In genomic region chr16:27364493-27365141, GRCh38 we compare ENCODE assay signal across 1 cellular context.
A peak's percentile ranks its signal among the peaks of the same experiment; 100 is the strongest.
TF ChIP-seq lines count a peak whose summit lies in the region.

No MANE protein-coding gene starts in this region.

TF ChIP-seq in HepG2, 621 proteins besides CTCF, POLR2A, EP300 and RAD21 (continued from another document and continues in another):
- 0 out of 2 replicates have a peak, but pooled peaks have one; percentile 43 for TF ChIP-seq ZNF670 (CRISPR knock-in tag; IDR thresholded peaks at IDR 0.05; ENCODE audit: borderline replicate concordance)
- no peak for TF ChIP-seq NFE2 (CRISPR knock-in tag; IDR thresholded peaks at IDR 0.05)
- no peak for TF ChIP-seq FOXK2 (IDR thresholded peaks at IDR 0.05)
- TF ChIP-seq SIN3B (IDR thresholded peaks at IDR 0.05; ENCODE audit: low read length): no peak
- TF ChIP-seq GATA4 (IDR thresholded peaks at IDR 0.05; ENCODE audit: borderline replicate concordance, low read depth): peak; percentile 61; the same call in 1 of the 2 replicates
- TF ChIP-seq TRIM22 (IDR thresholded peaks at IDR 0.05): no peak
- TF ChIP-seq ZNF614 (CRISPR knock-in tag; IDR thresholded peaks at IDR 0.05; ENCODE audit: borderline replicate concordance): peak; percentile 77; the same call in 1 of the 2 replicates
- no peak for TF ChIP-seq ZNF850 (CRISPR knock-in tag; conservative IDR thresholded peaks at IDR 0.05)
- TF ChIP-seq ZNF839 (CRISPR knock-in tag; IDR thresholded peaks at IDR 0.05; ENCODE audit: borderline replicate concordance): no peak
- no peak for TF ChIP-seq TP53 (CRISPR knock-in tag; conservative IDR thresholded peaks at IDR 0.05)
- TF ChIP-seq ZNF343 (CRISPR knock-in tag; IDR thresholded peaks at IDR 0.05): no peak
- no peak for TF ChIP-seq ZNF280B (CRISPR knock-in tag; IDR thresholded peaks at IDR 0.05; ENCODE audit: borderline replicate concordance)
- no peak for TF ChIP-seq SMAD1 (CRISPR knock-in tag; IDR thresholded peaks at IDR 0.05; ENCODE audit: borderline replicate concordance, low read depth)
- no peak for TF ChIP-seq CENPX (CRISPR knock-in tag; IDR thresholded peaks at IDR 0.05)
- no peak for TF ChIP-seq ZNF784 (CRISPR knock-in tag; IDR thresholded peaks at IDR 0.05; ENCODE audit: borderline replicate concordance)
- TF ChIP-seq, protein P1, sequence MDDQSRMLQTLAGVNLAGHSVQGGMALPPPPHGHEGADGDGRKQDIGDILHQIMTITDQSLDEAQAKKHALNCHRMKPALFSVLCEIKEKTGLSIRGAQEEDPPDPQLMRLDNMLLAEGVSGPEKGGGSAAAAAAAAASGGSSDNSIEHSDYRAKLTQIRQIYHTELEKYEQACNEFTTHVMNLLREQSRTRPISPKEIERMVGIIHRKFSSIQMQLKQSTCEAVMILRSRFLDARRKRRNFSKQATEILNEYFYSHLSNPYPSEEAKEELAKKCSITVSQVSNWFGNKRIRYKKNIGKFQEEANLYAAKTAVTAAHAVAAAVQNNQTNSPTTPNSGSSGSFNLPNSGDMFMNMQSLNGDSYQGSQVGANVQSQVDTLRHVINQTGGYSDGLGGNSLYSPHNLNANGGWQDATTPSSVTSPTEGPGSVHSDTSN (CRISPR knock-in tag; IDR thresholded peaks at IDR 0.05; ENCODE audit: borderline replicate concordance): no peak
- TF ChIP-seq LCORL (IDR thresholded peaks at IDR 0.05): no peak
- no peak for TF ChIP-seq LCORL (CRISPR knock-in tag; IDR thresholded peaks at IDR 0.05)
- TF ChIP-seq ARHGAP35 (CRISPR knock-in tag; IDR thresholded peaks at IDR 0.05; ENCODE audit: borderline replicate concordance): no peak
- no peak for TF ChIP-seq ZNF550 (CRISPR knock-in tag; IDR thresholded peaks at IDR 0.05; ENCODE audit: borderline replicate concordance)
- TF ChIP-seq ZNF772 (CRISPR knock-in tag; IDR thresholded peaks at IDR 0.05): peak; percentile 56; the same call in 1 of the 2 replicates
- no peak for TF ChIP-seq ZNF660 (CRISPR knock-in tag; IDR thresholded peaks at IDR 0.05; ENCODE audit: borderline replicate concordance, low read depth)
- peak in 1 of 2 experiments; percentile 34; a peak in 1 of 4 replicates for TF ChIP-seq REST (IDR thresholded peaks at IDR 0.05; ENCODE audit: borderline replicate concordance in 1 of 2, low read depth in 1 of 2, low read length in 2 of 2)
- TF ChIP-seq RNF219 (CRISPR knock-in tag; IDR thresholded peaks at IDR 0.05): no peak
- TF ChIP-seq ATF1 (CRISPR knock-in tag; IDR thresholded peaks at IDR 0.05): no peak; the same call in 1 of the 2 replicates
- TF ChIP-seq ELK4 (CRISPR knock-in tag; IDR thresholded peaks at IDR 0.05; ENCODE audit: borderline replicate concordance): no peak
- no peak for TF ChIP-seq TCF12 (IDR thresholded peaks at IDR 0.05)
- no peak for TF ChIP-seq TCF12 (CRISPR knock-in tag; IDR thresholded peaks at IDR 0.05)
- TF ChIP-seq SALL1 (CRISPR knock-in tag; IDR thresholded peaks at IDR 0.05): peak; percentile 77
- no peak for TF ChIP-seq ZNF510 (CRISPR knock-in tag; IDR thresholded peaks at IDR 0.05; ENCODE audit: low read depth)
- TF ChIP-seq, protein P2, sequence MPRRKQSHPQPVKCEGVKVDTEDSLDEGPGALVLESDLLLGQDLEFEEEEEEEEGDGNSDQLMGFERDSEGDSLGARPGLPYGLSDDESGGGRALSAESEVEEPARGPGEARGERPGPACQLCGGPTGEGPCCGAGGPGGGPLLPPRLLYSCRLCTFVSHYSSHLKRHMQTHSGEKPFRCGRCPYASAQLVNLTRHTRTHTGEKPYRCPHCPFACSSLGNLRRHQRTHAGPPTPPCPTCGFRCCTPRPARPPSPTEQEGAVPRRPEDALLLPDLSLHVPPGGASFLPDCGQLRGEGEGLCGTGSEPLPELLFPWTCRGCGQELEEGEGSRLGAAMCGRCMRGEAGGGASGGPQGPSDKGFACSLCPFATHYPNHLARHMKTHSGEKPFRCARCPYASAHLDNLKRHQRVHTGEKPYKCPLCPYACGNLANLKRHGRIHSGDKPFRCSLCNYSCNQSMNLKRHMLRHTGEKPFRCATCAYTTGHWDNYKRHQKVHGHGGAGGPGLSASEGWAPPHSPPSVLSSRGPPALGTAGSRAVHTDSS (CRISPR knock-in tag; conservative IDR thresholded peaks at IDR 0.05): no peak
- no peak for TF ChIP-seq ZNF44 (CRISPR knock-in tag; IDR thresholded peaks at IDR 0.05)
- no peak for TF ChIP-seq ATRX (CRISPR knock-in tag; IDR thresholded peaks at IDR 0.05; ENCODE audit: borderline replicate concordance)
- peak; percentile 94 for TF ChIP-seq SOX5 (CRISPR knock-in tag; IDR thresholded peaks at IDR 0.05; ENCODE audit: borderline replicate concordance)
- 0 out of 2 replicates have a peak, but pooled peaks have one; percentile 31 for TF ChIP-seq DNMT3B (CRISPR knock-in tag; conservative IDR thresholded peaks at IDR 0.05)
- TF ChIP-seq FOXO1 (CRISPR knock-in tag; IDR thresholded peaks at IDR 0.05): peak; percentile 62
- peak; percentile 90 for TF ChIP-seq E2F1 (CRISPR knock-in tag; IDR thresholded peaks at IDR 0.05)
- no peak for TF ChIP-seq ZNF703 (CRISPR knock-in tag; IDR thresholded peaks at IDR 0.05; ENCODE audit: borderline replicate concordance)
- no peak; the same call in 1 of the 2 replicates for TF ChIP-seq NFIC (IDR thresholded peaks at IDR 0.05; ENCODE audit: low read length)
- TF ChIP-seq AHDC1 (CRISPR knock-in tag; IDR thresholded peaks at IDR 0.05; ENCODE audit: borderline replicate concordance): no peak; the same call in 1 of the 2 replicates
- peak; percentile 60; the same call in 1 of the 2 replicates for TF ChIP-seq ZNF441 (CRISPR knock-in tag; IDR thresholded peaks at IDR 0.05; ENCODE audit: borderline replicate concordance)
- no peak for TF ChIP-seq ELF4 (CRISPR knock-in tag; IDR thresholded peaks at IDR 0.05; ENCODE audit: borderline replicate concordance)
